8 cellular contexts compared by ENCODE assay signal in genomic region chr2:9473308-9473984, GRCh38. TPM values are rescaled to one million over a fixed set of nuclear protein-coding genes. Genes with fewer than 3 reads are reported as not detected.
DNase-seq lines count a peak whose midpoint lies in the region; ATAC-seq and TF ChIP-seq lines count a peak whose summit lies in the region.

No MANE protein-coding gene starts in this region.

- H3K36me3 Mint-ChIP-seq in activated naive CD4-positive, alpha-beta T cell treated with anti-CD3 and anti-CD28 coated beads, Interleukin-2, amount 50 U/mL, for 72 hours: peaks cover 20 to 31% of the 10 kb centered on the region in 2 donors
- peaks cover 30 to 44% of the 10 kb centered on the region in 2 donors for H3K36me3 Mint-ChIP-seq in stimulated activated naive B cell treated with anti-CD40 and anti-IgM and Interleukin-4, amounts not matched to agents 10 μg/mL and 1 μg/mL and 100 μg/mL, for 72 hours

- H3K9ac ChIP-seq in DND-41 (ENCODE audit: low read depth, low read length) (peak overlapping the region; percentile 87), iPS-20b (ENCODE audit: low read depth, low read length) (no peak overlapping the region)

- peaks cover 23 to 37% of the 10 kb centered on the region in 2 donors for H3K4me1 Mint-ChIP-seq in stimulated activated naive B cell treated with anti-CD40 and anti-IgM and Interleukin-4, amounts not matched to agents 10 μg/mL and 1 μg/mL and 100 μg/mL, for 72 hours

- H3K36me3 ChIP-seq in DND-41 (ENCODE audit: insufficient read depth, low read length) (peaks cover 53% of the 10 kb centered on the region), iPS-20b (ENCODE audit: insufficient read depth, low read depth, low read length) (peaks cover 38% of the 10 kb centered on the region)

- H3K9me3 ChIP-seq in DND-41 (ENCODE audit: insufficient read depth, low read length, severe bottlenecking): no peaks in the 10 kb centered on the region
- H3K9me3 ChIP-seq in iPS-20b (ENCODE audit: insufficient read depth, low read depth, low read length): no peaks in the 10 kb centered on the region; the same call in 1 of the 2 replicates

- ATAC-seq in DND-41 (ENCODE audit: insufficient read depth, low read depth) (no peak), HG03432 (IDR thresholded peaks at IDR 0.05; ENCODE audit: unreplicated experiment) (peak; percentile 14), GM18907 (IDR thresholded peaks at IDR 0.05; ENCODE audit: unreplicated experiment) (no peak)
- ATAC-seq in activated naive CD4-positive, alpha-beta T cell treated with anti-CD3 and anti-CD28 coated beads, Interleukin-2, amount 50 U/mL, for 72 hours: peak; percentile 24
- peak in 1 of 2 donors; percentile 9 for ATAC-seq in stimulated activated naive B cell treated with anti-CD40 and anti-IgM and Interleukin-4, amounts not matched to agents 10 μg/mL and 1 μg/mL and 100 μg/mL, for 72 hours (replicated peaks)

- H3K4me1 ChIP-seq in DND-41 (ENCODE audit: insufficient read depth, low read length) (peaks cover 36% of the 10 kb centered on the region), iPS-20b (ENCODE audit: insufficient read depth, low read length) (no peaks in the 10 kb centered on the region; the same call in 1 of the 2 replicates)

- peak overlapping the region; percentile 22 to 86 for H3K27ac Mint-ChIP-seq in activated naive CD4-positive, alpha-beta T cell treated with anti-CD3 and anti-CD28 coated beads, Interleukin-2, amount 50 U/mL, for 72 hours
- H3K27ac Mint-ChIP-seq in stimulated activated naive B cell treated with anti-CD40 and anti-IgM and Interleukin-4, amounts not matched to agents 10 μg/mL and 1 μg/mL and 100 μg/mL, for 72 hours: peak overlapping the region; percentile 94

- no peaks in the 10 kb centered on the region for H4K20me1 ChIP-seq in DND-41 (ENCODE audit: insufficient read depth, low read length)

- H3K27ac ChIP-seq in DND-41 (ENCODE audit: low read length) (peak overlapping the region; percentile 77; the same call in 1 of the 2 replicates), iPS-20b (ENCODE audit: low read length) (no peak overlapping the region)

- peak overlapping the region; percentile 84 to 88 for H3K4me3 Mint-ChIP-seq in stimulated activated naive B cell treated with anti-CD40 and anti-IgM and Interleukin-4, amounts not matched to agents 10 μg/mL and 1 μg/mL and 100 μg/mL, for 72 hours

- H3K4me2 ChIP-seq in DND-41 (ENCODE audit: insufficient read depth, low read length): peak overlapping the region; percentile 93

- H2AFZ ChIP-seq in DND-41 (ENCODE audit: low read depth, low read length): peak overlapping the region; percentile 94

- peak overlapping the region in 1 of 2 experiments; percentile 63; a peak in 2 of 4 replicates for H3K4me3 ChIP-seq in DND-41 (ENCODE audit: low read depth in 1 of 2, low read length in 2 of 2)
- peak overlapping the region; percentile 73; the same call in 1 of the 2 replicates for H3K4me3 ChIP-seq in iPS-20b (ENCODE audit: low read length)

- TF ChIP-seq CTCF in DND-41 (IDR thresholded peaks at IDR 0.05; ENCODE audit: borderline replicate concordance, extremely low read depth, low read length, poor library complexity, severe bottlenecking): peak; percentile 8

- H3K27me3 ChIP-seq in DND-41 (ENCODE audit: insufficient read depth, low read length, poor library complexity) (no peaks in the 10 kb centered on the region), iPS-20b (ENCODE audit: insufficient read depth, low read length) (peaks cover 11% of the 10 kb centered on the region; the same call in 1 of the 2 replicates)

- peaks cover 22% of the 10 kb centered on the region for H3K79me2 ChIP-seq in DND-41 (ENCODE audit: insufficient read depth, low read length)

- DNase-seq in DND-41 (no peak), occipital lobe (lab: John Stamatoyannopoulos, UW) (no peak), hepatic stellate cell (ENCODE audit: low spot score) (no peak)
- DNase-seq in activated naive CD4-positive, alpha-beta T cell treated with anti-CD3 and anti-CD28 coated beads, Interleukin-2, amount 50 U/mL, for 72 hours (ENCODE audit: low spot score in 2 of 2): peak in 1 of 2 donors; percentile 24
- DNase-seq in stimulated activated naive B cell treated with anti-CD40 and anti-IgM and Interleukin-4, amounts not matched to agents 10 μg/mL and 1 μg/mL and 100 μg/mL, for 72 hours: no peak

- H3K27me3 Mint-ChIP-seq in stimulated activated naive B cell treated with anti-CD40 and anti-IgM and Interleukin-4, amounts not matched to agents 10 μg/mL and 1 μg/mL and 100 μg/mL, for 72 hours: no peaks in the 10 kb centered on the region

- H3K9me3 Mint-ChIP-seq in activated naive CD4-positive, alpha-beta T cell treated with anti-CD3 and anti-CD28 coated beads, Interleukin-2, amount 50 U/mL, for 72 hours: peaks cover 0 to 8% of the 10 kb centered on the region in 2 donors
- no peaks in the 10 kb centered on the region for H3K9me3 Mint-ChIP-seq in stimulated activated naive B cell treated with anti-CD40 and anti-IgM and Interleukin-4, amounts not matched to agents 10 μg/mL and 1 μg/mL and 100 μg/mL, for 72 hours

RNA-seq across cellular contexts. Expression of gene IAH1, which starts 0.9 kb away (rescaled TPM):
- 10 to 100 TPM; 65.8 TPM for total RNA-seq in activated naive CD4-positive, alpha-beta T cell treated with anti-CD3 and anti-CD28 coated beads, Interleukin-2, amount 50 U/mL, for 72 hours
- total RNA-seq in occipital lobe: 78.1 TPM

RNA-seq across cellular contexts. Expression of gene CPSF3, which starts 50.0 kb away (rescaled TPM):
- total RNA-seq in activated naive CD4-positive, alpha-beta T cell treated with anti-CD3 and anti-CD28 coated beads, Interleukin-2, amount 50 U/mL, for 72 hours: 10 to 100 TPM; 55.8 to 63.3 TPM
- 34.6 TPM for total RNA-seq in occipital lobe

RNA-seq across cellular contexts. Expression of gene ITGB1BP1, which starts 50.1 kb away (rescaled TPM):
- 100 to 1,000 TPM; 101 to 173 TPM for total RNA-seq in activated naive CD4-positive, alpha-beta T cell treated with anti-CD3 and anti-CD28 coated beads, Interleukin-2, amount 50 U/mL, for 72 hours
- 60.7 TPM for total RNA-seq in occipital lobe

Comparison
In these comparisons a context has a peak if more than half of its experiments do, and no peak if none do; other contexts are left out.
1. ATAC-seq: peak in HG03432 (single experiment) and activated naive CD4-positive, alpha-beta T cell treated with anti-CD3 and anti-CD28 coated beads, Interleukin-2, amount 50 U/mL, for 72 hours (2 of 2); none in DND-41 (single experiment) and GM18907 (single experiment).